ENCODE assay signal across 8 cellular contexts in the genomic region with DNA sequence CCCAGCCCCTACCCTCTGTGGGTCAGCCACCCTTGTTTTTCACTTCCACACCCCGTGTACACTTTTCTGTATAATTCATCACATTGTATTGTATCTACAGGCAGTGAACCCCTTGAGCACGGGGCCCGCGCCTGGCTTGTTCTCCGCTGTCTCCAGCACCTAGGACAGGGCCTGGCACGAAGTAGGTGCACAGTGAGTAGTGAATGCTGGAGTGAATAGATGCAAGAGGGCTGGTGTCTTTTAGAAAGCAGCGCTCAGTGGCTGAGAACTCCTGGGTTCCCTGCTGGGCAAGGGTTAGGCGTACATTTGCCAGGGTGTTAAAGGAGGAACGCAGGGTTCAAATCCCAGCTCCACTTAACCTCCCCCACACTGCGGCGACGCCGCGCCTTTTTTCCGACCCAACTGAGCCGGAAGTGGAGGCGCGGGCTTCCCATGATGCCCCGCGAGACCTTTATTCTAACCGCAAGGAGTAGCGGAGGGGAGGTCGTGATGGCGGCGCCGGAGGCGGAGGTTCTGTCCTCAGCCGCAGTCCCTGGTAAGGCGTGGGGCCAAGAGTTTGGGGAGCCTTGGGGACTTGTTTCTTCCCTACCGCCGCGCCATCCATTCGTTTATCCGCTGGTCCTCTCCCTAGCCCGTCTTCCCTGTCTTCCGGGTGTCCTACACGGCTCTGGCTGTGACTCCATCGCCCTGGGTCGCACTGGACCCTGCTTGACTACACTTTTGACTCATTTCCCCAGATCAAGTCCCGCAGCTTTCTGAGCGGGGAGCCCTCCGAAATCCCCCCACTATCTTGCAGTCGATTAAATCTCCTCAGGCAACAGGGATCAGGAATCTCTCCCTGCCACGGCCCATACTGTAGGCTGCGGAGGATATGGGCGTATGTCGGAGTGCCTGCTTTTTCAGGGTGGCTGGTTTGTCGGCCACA. TPM values are rescaled to one million over a fixed set of nuclear protein-coding genes. Genes with fewer than 3 reads are reported as not detected.
DNase-seq lines count a peak whose midpoint lies in the region; ATAC-seq and TF ChIP-seq lines count a peak whose summit lies in the region.

A gene with protein sequence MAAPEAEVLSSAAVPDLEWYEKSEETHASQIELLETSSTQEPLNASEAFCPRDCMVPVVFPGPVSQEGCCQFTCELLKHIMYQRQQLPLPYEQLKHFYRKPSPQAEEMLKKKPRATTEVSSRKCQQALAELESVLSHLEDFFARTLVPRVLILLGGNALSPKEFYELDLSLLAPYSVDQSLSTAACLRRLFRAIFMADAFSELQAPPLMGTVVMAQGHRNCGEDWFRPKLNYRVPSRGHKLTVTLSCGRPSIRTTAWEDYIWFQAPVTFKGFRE (plus strand): TSS at position 454 of the 925 bp plus-strand sequence. CDS start 36 bp downstream, at position 490.

- TF ChIP-seq CTCF in left lung (IDR thresholded peaks at IDR 0.05), result no peak

- H3K9ac ChIP-seq in BLaER1, result peak within 1 kb of the TSS; percentile 88

- intact Hi-C loops in left lung (cut with DNase I), result no loop called here

- DNase-seq in NCI-H748 (lab: John Stamatoyannopoulos, UW; ENCODE audit: unreplicated experiment) (peak; percentile 94), dedifferentiated amniotic fluid mesenchymal stem cell (ENCODE audit: extremely low spot score) (peak; percentile 62), left lung (peak; percentile 85 to 96)
- DNase-seq in activated CD4-positive, alpha-beta T cell treated with anti-CD3 and anti-CD28 coated beads, Interleukin-2, amount 50 U/mL, for 1 hour, result peak; percentile 83
- peak; percentile 83 for DNase-seq in stimulated activated CD4-positive, alpha-beta T cell treated with anti-CD3 and anti-CD28 coated beads, Interleukin-2, amount 100 ng/mL, for 4 hours (ENCODE audit: low read depth)

- ATAC-seq in GM19351 (IDR thresholded peaks at IDR 0.05; ENCODE audit: unreplicated experiment), result peak; percentile 84
- ATAC-seq in HG03558 (IDR thresholded peaks at IDR 0.05; ENCODE audit: extremely low read depth, unreplicated experiment), result peak; percentile 45
- ATAC-seq in left lung, result peak; percentile 94

- H3K27ac ChIP-seq in BLaER1 (peak within 1 kb of the TSS; percentile 91), left lung (peak within 1 kb of the TSS; percentile 65 to 79)

- H3K4me1 ChIP-seq in BLaER1 (peaks cover 83% of the 10 kb centered on the region), left lung (peaks cover 9 to 55% of the 10 kb centered on the region in 2 donors)

- H3K9me3 ChIP-seq in BLaER1 (no peaks in the 10 kb centered on the region), left lung (no peaks in the 10 kb centered on the region)

- peak within 1 kb of the TSS; percentile 93 for H3K4me2 ChIP-seq in BLaER1

- H3K36me3 ChIP-seq in BLaER1, result peaks cover 39% of the 10 kb centered on the region
- H3K36me3 ChIP-seq in left lung, result peaks cover 0 to 36% of the 10 kb centered on the region in 2 donors

- peaks cover 43% of the 10 kb centered on the region for H4K20me1 ChIP-seq in BLaER1

- H3K4me3 ChIP-seq in BLaER1, result peak within 1 kb of the TSS; percentile 81
- H3K4me3 ChIP-seq in left lung, result peak within 1 kb of the TSS; percentile 64 to 80

- H3K27me3 ChIP-seq in BLaER1, result no peaks in the 10 kb centered on the region
- no peaks in the 10 kb centered on the region for H3K27me3 ChIP-seq in left lung

RNA-seq across cellular contexts. Expression of the gene that starts here (rescaled TPM):
- total RNA-seq in left lung, result 10 to 100 TPM; 19.3 to 24.6 TPM

Comparison
In these comparisons a context has a peak if more than half of its experiments do, and no peak if none do; other contexts are left out.
1. Peak in every context shown above with its lines: DNase-seq, ATAC-seq, H3K4me3 ChIP-seq and H3K27ac ChIP-seq.